24 cellular contexts compared by ENCODE assay signal in genomic region chr4:87370071-87370470, GRCh38. TPM values are rescaled to one million over a fixed set of nuclear protein-coding genes. Genes with fewer than 3 reads are reported as not detected.
DNase-seq lines count a peak whose midpoint lies in the region; ATAC-seq, FAIRE-seq and TF ChIP-seq lines count a peak whose summit lies in the region.
"Had no signal": no experiment of that assay in that cellular context is flagged by ENCODE, and none has a peak within 500 bp of the region (broad histone marks: within the 10 kb centered on the region; RNA-seq: fewer than 3 reads in every experiment).

No MANE protein-coding gene starts in this region.

- WGBS in mammary epithelial cell (ENCODE audit: low coverage, missing lambda C conversion rate): 97% methylated on average over 2 of the region's 2 CpGs
- WGBS in H9 (ENCODE audit: extremely low coverage, insufficient read length, low lambda C conversion rate): no CpG with 5 or more reads among the region's 2 CpGs

- H2BK5ac ChIP-seq in H9 (ENCODE audit: insufficient read length, low read length): no peak overlapping the region

- in situ Hi-C loops in mammary epithelial cell (cut with MboI; ENCODE audit: low sequenced_read_pairs in 2 of 2): loop anchor here (5.0 to 25.0 kb wide), 2 partner anchors 97 to 467 kb away; partner anchors contain the start of gene MEPE (in 1 of the 2)

- H4K91ac ChIP-seq in H9 (ENCODE audit: insufficient read length, low read depth, low read length): no peak overlapping the region

- no peak for DNase-seq in MCF 10A (ENCODE audit: unreplicated experiment)
- DNase-seq in mammary epithelial cell: no peak
- no peak for DNase-seq in T-helper 17 cell
- DNase-seq in endothelial cell of umbilical vein (ENCODE audit: low read depth, low spot score): peak; percentile 58
- no peak for DNase-seq in AG08395 (ENCODE audit: low spot score)
- DNase-seq in H9: no peak
- DNase-seq: 8988T; BE2C; C1 segment of cervical spinal cord; CD4-positive, CD25-positive, alpha-beta regulatory T cell; CD8-positive, alpha-beta memory T cell; COR-L47; DMS 273 treated with DMSO at 0.1 percent for 48 hours; DMS53; DND-41; EL; GM23248; HCEC 1CT had no signal

- ATAC-seq in T-helper 17 cell: no peak
- ATAC-seq: GM12878 had no signal

- H3K27me3 ChIP-seq in mammary epithelial cell (ENCODE audit: insufficient read depth, low read length) (no peaks in the 10 kb centered on the region), endothelial cell of umbilical vein (ENCODE audit: control insufficient read depth in 2 of 2, insufficient read depth in 2 of 2, low read length in 2 of 2) (no peaks in the 10 kb centered on the region), subcutaneous abdominal adipose tissue (ENCODE audit: control insufficient read depth in 5 of 5, insufficient read depth in 4 of 5, low read length in 5 of 5) (no peaks in the 10 kb centered on the region), H9 (ENCODE audit: insufficient read depth, low read length) (no peaks in the 10 kb centered on the region)
- H3K27me3 ChIP-seq: BE2C had no signal

- H3K4ac ChIP-seq in H9 (ENCODE audit: low read depth, low read length): no peak overlapping the region

- H4K20me1 ChIP-seq in mammary epithelial cell (ENCODE audit: insufficient read depth, low read length) (no peaks in the 10 kb centered on the region), endothelial cell of umbilical vein (replicated peaks; ENCODE audit: control insufficient read depth, extremely low read depth, insufficient read depth, low read length) (no peaks in the 10 kb centered on the region), H9 (ENCODE audit: control insufficient read depth, insufficient read depth, insufficient read length) (no peaks in the 10 kb centered on the region)

- H3K9me3 ChIP-seq in mammary epithelial cell (replicated peaks; ENCODE audit: insufficient read depth, low read length) (no peaks in the 10 kb centered on the region), T-helper 17 cell (ENCODE audit: control insufficient read depth, low read length, poor library complexity, severe bottlenecking) (no peaks in the 10 kb centered on the region), endothelial cell of umbilical vein (replicated peaks; ENCODE audit: control insufficient read depth, insufficient read depth, low read length) (no peaks in the 10 kb centered on the region), subcutaneous abdominal adipose tissue (ENCODE audit: control insufficient read depth in 5 of 5, low read length in 5 of 5) (no peaks in the 10 kb centered on the region), H9 (ENCODE audit: control insufficient read depth, low read depth, low read length) (no peaks in the 10 kb centered on the region)
- H3K9me3 ChIP-seq: BE2C had no signal

- no peak overlapping the region for H3K14ac ChIP-seq in H9 (ENCODE audit: insufficient read depth, low read length)

- H3K9me3 Mint-ChIP-seq in MCF 10A (ENCODE audit: unreplicated experiment) (no peaks in the 10 kb centered on the region), H9 (peaks cover 0 to 7% of the 10 kb centered on the region in 2 experiments; a peak in 2 of 5 replicates)
- H3K9me3 Mint-ChIP-seq: CD4-positive, CD25-positive, alpha-beta regulatory T cell; CD8-positive, alpha-beta memory T cell had no signal

- H3K36me3 ChIP-seq in mammary epithelial cell (ENCODE audit: insufficient read depth, low read length) (peaks cover 6% of the 10 kb centered on the region), endothelial cell of umbilical vein (ENCODE audit: control insufficient read depth in 2 of 2, extremely low read depth in 1 of 2, insufficient read depth in 2 of 2, low read length in 2 of 2) (no peaks in the 10 kb centered on the region), subcutaneous abdominal adipose tissue (ENCODE audit: control insufficient read depth in 5 of 5, insufficient read depth in 5 of 5, low read length in 5 of 5) (peaks cover 16 to 36% (median 22%) of the 10 kb centered on the region in 5 donors)

- no peak overlapping the region for H3K23ac ChIP-seq in H9 (ENCODE audit: insufficient read length, low read depth, low read length)

- dilution Hi-C loops in mammary epithelial cell (cut with HindIII; ENCODE audit: low sequenced_read_pairs) (no loop called here), endothelial cell of umbilical vein (cut with MboI; ENCODE audit: extremely low pct_ligation_motif_present, low sequenced_read_pairs) (no loop called here)

- H3K27ac Mint-ChIP-seq in MCF 10A (ENCODE audit: low read depth, unreplicated experiment) (peak overlapping the region; percentile 49), T-helper 17 cell (peak overlapping the region; percentile 68), H9 (no peak overlapping the region)
- H3K27ac Mint-ChIP-seq: CD4-positive, CD25-positive, alpha-beta regulatory T cell had no signal

- H3K27me3 Mint-ChIP-seq in MCF 10A (ENCODE audit: insufficient read depth, unreplicated experiment): no peaks in the 10 kb centered on the region
- H3K27me3 Mint-ChIP-seq in T-helper 17 cell: no peaks in the 10 kb centered on the region
- H3K27me3 Mint-ChIP-seq in H9 (ENCODE audit: low read depth): no peaks in the 10 kb centered on the region
- H3K27me3 Mint-ChIP-seq: CD4-positive, CD25-positive, alpha-beta regulatory T cell; CD8-positive, alpha-beta memory T cell had no signal

- BruUV-seq in MCF 10A (replicated peaks; lab: Mats Ljungman, UMichigan): no TSS peak
- no TSS peak for BruUV-seq in mammary epithelial cell (replicated peaks; lab: Mats Ljungman, UMichigan)
- BruUV-seq in endothelial cell of umbilical vein (replicated peaks; lab: Mats Ljungman, UMichigan): no TSS peak

- H2BK120ac ChIP-seq in H9 (ENCODE audit: low read depth, low read length, poor library complexity, severe bottlenecking): no peak overlapping the region

- no peak overlapping the region for H2BK12ac ChIP-seq in H9 (ENCODE audit: insufficient read length, low read depth, low read length)

- POLR2A ChIA-PET in MCF 10A (lab: Yijun Ruan, JAX): interaction anchor here (1.1 kb wide), 1 partner anchor 28 kb away, joined by 3 read pairs; no protein-coding TSS in a partner anchor
- POLR2A ChIA-PET in endothelial cell of umbilical vein (lab: Charles Lee): no interaction called here

- H3K9me1 ChIP-seq in endothelial cell of umbilical vein (replicated peaks; ENCODE audit: control insufficient read depth, extremely low read depth, insufficient read depth, low read length): no peaks in the 10 kb centered on the region

- H4K8ac ChIP-seq in H9 (replicated peaks; ENCODE audit: insufficient read length, low read depth, low read length): no peak overlapping the region

- no peak overlapping the region for H3K4me3 Mint-ChIP-seq in MCF 10A (ENCODE audit: unreplicated experiment)
- H3K4me3 Mint-ChIP-seq in T-helper 17 cell: no peak overlapping the region
- no peak overlapping the region for H3K4me3 Mint-ChIP-seq in H9
- H3K4me3 Mint-ChIP-seq: CD4-positive, CD25-positive, alpha-beta regulatory T cell; CD8-positive, alpha-beta memory T cell had no signal

- H3K9ac ChIP-seq in mammary epithelial cell (ENCODE audit: insufficient read depth, low read length) (no peak overlapping the region), endothelial cell of umbilical vein (replicated peaks; ENCODE audit: extremely low read depth, insufficient read depth, low read length) (no peak overlapping the region), subcutaneous abdominal adipose tissue (ENCODE audit: low read length in 5 of 5) (peak overlapping the region in 1 of 5 donors; percentile 30), H9 (ENCODE audit: extremely low read depth, insufficient read length, low read length) (no peak overlapping the region)
- H3K9ac ChIP-seq: GM23248 had no signal

- H3K4me2 ChIP-seq in mammary epithelial cell (ENCODE audit: insufficient read depth, low read depth, low read length): no peak overlapping the region
- peak overlapping the region; percentile 41 for H3K4me2 ChIP-seq in endothelial cell of umbilical vein (ENCODE audit: insufficient read depth, low read length)
- H3K4me2 ChIP-seq in H9 (ENCODE audit: insufficient read depth, insufficient read length, low read length): no peak overlapping the region

- H3K79me2 ChIP-seq in mammary epithelial cell (ENCODE audit: insufficient read depth, low read length) (no peaks in the 10 kb centered on the region), endothelial cell of umbilical vein (ENCODE audit: control insufficient read depth, insufficient read depth, low read length) (no peaks in the 10 kb centered on the region), H9 (ENCODE audit: insufficient read depth, low read length) (no peaks in the 10 kb centered on the region)

- CTCF ChIA-PET in MCF 10A (lab: Yijun Ruan, JAX) (interaction anchor here (0.6 to 0.7 kb wide), 4 partner anchors 97 to 1055 kb away, joined by 3 to 4 read pairs (median 3); no protein-coding TSS in a partner anchor), mammary epithelial cell (lab: Charles Lee; ENCODE audit: low non-redundant PET) (no interaction called here), endothelial cell of umbilical vein (lab: Charles Lee) (interaction anchor here (0.7 to 10.1 kb wide), 4 partner anchors 12 to 469 kb away, joined by 3 to 165 read pairs (median 5); no protein-coding TSS in a partner anchor)

- no peaks in the 10 kb centered on the region for H3K79me1 ChIP-seq in H9 (ENCODE audit: insufficient read depth, low read depth, low read length, poor library complexity, severe bottlenecking)

- no peak overlapping the region for H3K56ac ChIP-seq in H9 (ENCODE audit: insufficient read length, low read depth, low read length)

- no peak overlapping the region for H3K4me3 ChIP-seq in mammary epithelial cell (replicated peaks in 1 of 3; ENCODE audit: insufficient read depth in 1 of 3, low read depth in 2 of 3, low read length in 3 of 3)
- no peak overlapping the region for H3K4me3 ChIP-seq in endothelial cell of umbilical vein (replicated peaks in 1 of 3; ENCODE audit: insufficient read depth in 1 of 3, low read depth in 1 of 3, low read length in 3 of 3)
- no peak overlapping the region for H3K4me3 ChIP-seq in subcutaneous abdominal adipose tissue (ENCODE audit: low read depth in 1 of 5, low read length in 5 of 5)
- H3K4me3 ChIP-seq: GM12878, GM23248 had no signal

- no peak overlapping the region for H2AFZ ChIP-seq in mammary epithelial cell (ENCODE audit: low read depth, low read length)
- H2AFZ ChIP-seq in endothelial cell of umbilical vein (ENCODE audit: low read depth, low read length): peak overlapping the region; percentile 34
- no peak overlapping the region for H2AFZ ChIP-seq in H9 (ENCODE audit: low read length)
- H2AFZ ChIP-seq: GM23248 had no signal

- no peak overlapping the region for H2BK20ac ChIP-seq in H9 (ENCODE audit: low read depth, low read length, poor library complexity, severe bottlenecking)

- no peak overlapping the region for H4K5ac ChIP-seq in H9 (ENCODE audit: insufficient read length, low read depth, low read length)

- no peaks in the 10 kb centered on the region for H3K23me2 ChIP-seq in H9 (ENCODE audit: insufficient read length, low read depth, low read length, poor library complexity, severe bottlenecking)

- H2AK5ac ChIP-seq in H9 (ENCODE audit: insufficient read length, low read length): no peak overlapping the region

- H3K4me1 ChIP-seq in mammary epithelial cell (ENCODE audit: insufficient read depth, low read length) (no peaks in the 10 kb centered on the region), endothelial cell of umbilical vein (ENCODE audit: control insufficient read depth, extremely low read depth, insufficient read depth, low read length) (peaks cover 3% of the 10 kb centered on the region), subcutaneous abdominal adipose tissue (ENCODE audit: control insufficient read depth in 5 of 5, insufficient read depth in 5 of 5, low read length in 5 of 5) (peaks cover 0 to 10% (median 0%) of the 10 kb centered on the region in 5 donors), H9 (ENCODE audit: insufficient read depth, low read length) (no peaks in the 10 kb centered on the region)
- H3K4me1 ChIP-seq: BE2C had no signal

- no peak overlapping the region for H3K18ac ChIP-seq in H9 (ENCODE audit: insufficient read length, low read depth, low read length)

- no peak overlapping the region for H3K27ac ChIP-seq in mammary epithelial cell (ENCODE audit: insufficient read depth, low read depth, low read length)
- H3K27ac ChIP-seq in endothelial cell of umbilical vein (ENCODE audit: insufficient read depth, low read depth, low read length): no peak overlapping the region
- H3K27ac ChIP-seq in subcutaneous abdominal adipose tissue (ENCODE audit: low read depth, low read length): peak overlapping the region; percentile 54
- no peak overlapping the region for H3K27ac ChIP-seq in H9 (ENCODE audit: insufficient read length, low read depth, low read length)
- H3K27ac ChIP-seq: GM23248 had no signal

- no peak overlapping the region for H2BK15ac ChIP-seq in H9 (ENCODE audit: low read depth, low read length)

- TF ChIP-seq POLR2A in endothelial cell of umbilical vein (IDR thresholded peaks at IDR 0.05; ENCODE audit: low read depth, low read length): no peak

- peak; percentile 21 for FAIRE-seq in endothelial cell of umbilical vein (lab: Jason Lieb, UNC)
- FAIRE-seq: GM12878, GM19239 had no signal

- H3T11ph ChIP-seq in H9 (ENCODE audit: low read length): no peak overlapping the region

- H3K36me3 Mint-ChIP-seq in MCF 10A (ENCODE audit: insufficient read depth, unreplicated experiment) (peaks cover 18% of the 10 kb centered on the region), T-helper 17 cell (ENCODE audit: low read depth) (peaks cover 5% of the 10 kb centered on the region), H9 (ENCODE audit: insufficient read depth in 1 of 3, low read depth in 3 of 3) (peaks cover 26 to 48% (median 38%) of the 10 kb centered on the region in 3 experiments)

- intact Hi-C loops in MCF 10A (cut with micrococcal nuclease): no loop called here
- intact Hi-C loops in mammary epithelial cell (cut with micrococcal nuclease): no loop called here
- intact Hi-C loops in endothelial cell of umbilical vein (cut with micrococcal nuclease): no loop called here

- H3K4me1 Mint-ChIP-seq in MCF 10A (ENCODE audit: insufficient read depth, unreplicated experiment) (no peaks in the 10 kb centered on the region), T-helper 17 cell (peaks cover 2% of the 10 kb centered on the region), H9 (peaks cover 0 to 8% of the 10 kb centered on the region in 2 experiments; a peak in 2 of 4 replicates)

- TF ChIP-seq CTCF in MCF 10A (IDR thresholded peaks at IDR 0.05; ENCODE audit: unreplicated experiment) (no peak), mammary epithelial cell (conservative IDR thresholded peaks at IDR 0.05 in 1 of 2, IDR thresholded peaks at IDR 0.05 in 1 of 2; ENCODE audit: extremely low read depth in 1 of 2, insufficient read depth in 1 of 2, low read depth in 1 of 2, low read length in 2 of 2) (no peak), endothelial cell of umbilical vein (IDR thresholded peaks at IDR 0.05; ENCODE audit: extremely low read depth in 1 of 2, insufficient read depth in 1 of 2, low read depth in 1 of 2, low read length in 2 of 2) (no peak), H9 (conservative IDR thresholded peaks at IDR 0.05) (no peak)

RNA-seq across cellular contexts. Expression of gene HSD17B11, which starts 20.9 kb away (rescaled TPM):
- 4.3 and 4.8 TPM in 2 replicates for total RNA-seq in MCF 10A (2022)
- total RNA-seq in mammary epithelial cell: 1 to 10 TPM; 3.8 to 4.2 TPM
- 4.4 TPM for polyA plus RNA-seq in mammary epithelial cell
- 5.3 TPM for polyA minus RNA-seq in mammary epithelial cell
- total RNA-seq in T-helper 17 cell: 10 to 100 TPM; 27.7 to 40.7 TPM
- total RNA-seq in endothelial cell of umbilical vein: 16.0 and 21.1 TPM in 2 replicates
- polyA plus RNA-seq in endothelial cell of umbilical vein: 7.5 and 10.7 TPM in 2 replicates
- polyA plus RNA-seq in endothelial cell of umbilical vein (2011; cell fraction: cytosol; rRNA removed): 11.3 and 11.9 TPM in 2 replicates
- polyA plus RNA-seq in endothelial cell of umbilical vein (2011; cell fraction: nucleus; rRNA removed): 6.6 and 8.8 TPM in 2 replicates
- 12.7 and 13.0 TPM in 2 replicates for polyA plus RNA-seq in endothelial cell of umbilical vein (2012)
- polyA minus RNA-seq in endothelial cell of umbilical vein: 6.9 and 7.8 TPM in 2 replicates
- 12.7 TPM for polyA minus RNA-seq in endothelial cell of umbilical vein (2011; cell fraction: cytosol; rRNA and poly(A)+ RNA removed)
- 5.7 and 6.3 TPM in 2 replicates for polyA minus RNA-seq in endothelial cell of umbilical vein (2011; cell fraction: nucleus; rRNA and poly(A)+ RNA removed)
- total RNA-seq in H9 (2021): 7.9 and 8.8 TPM in 2 replicates

RNA-seq across cellular contexts. Expression of gene HSD17B13, which starts 47.4 kb away (rescaled TPM):
- total RNA-seq in MCF 10A (2022) (not detected in 2 replicates), mammary epithelial cell (not detected), T-helper 17 cell (under 1 TPM in 1 of 2 donors, not detected in 1; 0.20 TPM), endothelial cell of umbilical vein (not detected in 2 replicates), H9 (2021) (not detected in 2 replicates)
- polyA plus RNA-seq in mammary epithelial cell (not detected), endothelial cell of umbilical vein (0.06 and 0.07 TPM in 2 replicates)
- polyA minus RNA-seq in mammary epithelial cell (not detected), endothelial cell of umbilical vein (0.15 and 0.41 TPM in 2 replicates)
- polyA plus RNA-seq in endothelial cell of umbilical vein (2011; cell fraction: cytosol; rRNA removed): 0.06 and 0.10 TPM in 2 replicates
- polyA plus RNA-seq in endothelial cell of umbilical vein (2011; cell fraction: nucleus; rRNA removed): 0.39 and 0.67 TPM in 2 replicates
- not detected in 2 replicates for polyA plus RNA-seq in endothelial cell of umbilical vein (2012)
- not detected for polyA minus RNA-seq in endothelial cell of umbilical vein (2011; cell fraction: cytosol; rRNA and poly(A)+ RNA removed)
- 0.38 TPM in 1 of 2 replicates, not detected in the other for polyA minus RNA-seq in endothelial cell of umbilical vein (2011; cell fraction: nucleus; rRNA and poly(A)+ RNA removed)
- total RNA-seq: A673, G401, GM23248, HT-29 had no signal
- polyA plus RNA-seq: CD8-positive, alpha-beta memory T cell; GM23248 had no signal

RNA-seq across cellular contexts. Expression of gene NUDT9, which starts 52.3 kb away (rescaled TPM):
- total RNA-seq in MCF 10A (2022) (17.6 and 22.5 TPM in 2 replicates), mammary epithelial cell (10 to 100 TPM; 11.0 to 20.4 TPM), T-helper 17 cell (1 to 10 TPM; 6.2 to 9.7 TPM), endothelial cell of umbilical vein (25.0 and 26.0 TPM in 2 replicates), H9 (2021) (27.6 and 28.5 TPM in 2 replicates)
- polyA plus RNA-seq in mammary epithelial cell (16.8 TPM), endothelial cell of umbilical vein (11.2 and 15.3 TPM in 2 replicates)
- polyA minus RNA-seq in mammary epithelial cell (17.5 TPM), endothelial cell of umbilical vein (27.8 and 33.3 TPM in 2 replicates)
- 25.2 and 27.0 TPM in 2 replicates for polyA plus RNA-seq in endothelial cell of umbilical vein (2011; cell fraction: cytosol; rRNA removed)
- polyA plus RNA-seq in endothelial cell of umbilical vein (2011; cell fraction: nucleus; rRNA removed): 20.3 and 28.8 TPM in 2 replicates
- 29.1 and 29.8 TPM in 2 replicates for polyA plus RNA-seq in endothelial cell of umbilical vein (2012)
- polyA minus RNA-seq in endothelial cell of umbilical vein (2011; cell fraction: cytosol; rRNA and poly(A)+ RNA removed): 5.6 TPM
- 15.6 and 22.4 TPM in 2 replicates for polyA minus RNA-seq in endothelial cell of umbilical vein (2011; cell fraction: nucleus; rRNA and poly(A)+ RNA removed)

Comparison
In these comparisons a context has a peak if more than half of its experiments do, and no peak if none do; other contexts are left out.
1. H3K27ac Mint-ChIP-seq: peak in MCF 10A (single experiment) and T-helper 17 cell (single experiment); none in H9 (0 of 3).